In the genomic region with DNA sequence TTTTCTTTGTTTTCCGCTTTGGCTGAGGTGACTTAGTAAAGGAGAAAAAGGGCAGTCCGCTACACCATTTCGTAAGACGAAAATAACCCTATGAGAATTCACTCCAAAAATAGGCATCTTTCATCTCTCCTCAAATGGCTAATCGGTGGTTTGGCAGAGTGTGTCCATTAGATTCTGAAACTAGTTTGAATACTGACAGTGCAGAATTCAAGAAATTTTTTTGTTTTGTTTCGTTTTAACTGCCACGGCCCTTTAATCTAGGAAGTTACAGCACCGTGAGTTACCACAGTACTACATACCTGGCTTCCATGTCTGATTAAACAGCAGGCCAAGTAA, we compare ENCODE assay signal across 8 cellular contexts.
DNase-seq lines count a peak whose midpoint lies in the region; ATAC-seq, FAIRE-seq and TF ChIP-seq lines count a peak whose summit lies in the region.

No MANE protein-coding gene starts in this region.

- CTCF ChIA-PET in CD8-positive, alpha-beta memory T cell (lab: Charles Lee): no interaction called here
- CTCF ChIA-PET in RWPE1 (lab: Yijun Ruan, JAX): no interaction called here

- POLR2A ChIA-PET in CD8-positive, alpha-beta memory T cell (lab: Charles Lee): no interaction called here
- POLR2A ChIA-PET in RWPE1 (lab: Yijun Ruan, JAX; ENCODE audit: low non-redundant PET): no interaction called here

- H3K36me3 Mint-ChIP-seq in CD8-positive, alpha-beta memory T cell: peaks cover 0 to 11% (median 0%) of the 10 kb centered on the region in 3 donors
- no peaks in the 10 kb centered on the region for H3K36me3 Mint-ChIP-seq in endothelial cell (ENCODE audit: low read depth, unreplicated experiment)

- TF ChIP-seq CTCF in RWPE1 (conservative IDR thresholded peaks at IDR 0.05; ENCODE audit: low read depth): no peak
- TF ChIP-seq CTCF in endothelial cell (IDR thresholded peaks at IDR 0.05; ENCODE audit: unreplicated experiment): no peak
- TF ChIP-seq CTCF in D721Med (IDR thresholded peaks at IDR 0.05; ENCODE audit: insufficient read depth, missing control alignments): no peak

- no peaks in the 10 kb centered on the region for H3K9me3 ChIP-seq in CD8-positive, alpha-beta memory T cell (ENCODE audit: low read length)
- no peaks in the 10 kb centered on the region for H3K9me3 ChIP-seq in muscle layer of colon (ENCODE audit: low read length)

- no peaks in the 10 kb centered on the region for H3K9me3 Mint-ChIP-seq in CD8-positive, alpha-beta memory T cell
- H3K9me3 Mint-ChIP-seq in endothelial cell (ENCODE audit: unreplicated experiment): no peaks in the 10 kb centered on the region

- H3K4me1 ChIP-seq in CD8-positive, alpha-beta memory T cell (ENCODE audit: insufficient read depth, low read length): peaks cover 7% of the 10 kb centered on the region
- peaks cover 8% of the 10 kb centered on the region for H3K4me1 ChIP-seq in muscle layer of colon (ENCODE audit: insufficient read depth, low read length)

- H3K36me3 ChIP-seq in CD8-positive, alpha-beta memory T cell (ENCODE audit: insufficient read depth, low read length): no peaks in the 10 kb centered on the region
- H3K36me3 ChIP-seq in muscle layer of colon (ENCODE audit: insufficient read depth, low read length): no peaks in the 10 kb centered on the region

- peak overlapping the region; percentile 94 to 99 (median 98) for H3K4me3 Mint-ChIP-seq in CD8-positive, alpha-beta memory T cell
- H3K4me3 Mint-ChIP-seq in endothelial cell (ENCODE audit: unreplicated experiment): peak overlapping the region; percentile 97

- H3K4me1 Mint-ChIP-seq in CD8-positive, alpha-beta memory T cell: peaks cover 15 to 21% (median 19%) of the 10 kb centered on the region in 3 donors
- peaks cover 21% of the 10 kb centered on the region for H3K4me1 Mint-ChIP-seq in endothelial cell (ENCODE audit: unreplicated experiment)

- FAIRE-seq in D721Med (lab: Jason Lieb, UNC): no peak

- H3K27me3 ChIP-seq in CD8-positive, alpha-beta memory T cell (ENCODE audit: insufficient read depth, low read length, poor library complexity, severe bottlenecking): no peaks in the 10 kb centered on the region
- H3K27me3 ChIP-seq in muscle layer of colon (ENCODE audit: control insufficient read depth in 1 of 2, insufficient read depth in 2 of 2, low read length in 2 of 2): no peaks in the 10 kb centered on the region

- H3K9ac ChIP-seq in muscle layer of colon (ENCODE audit: low read length): peak overlapping the region; percentile 24

- H3K4me3 ChIP-seq in CD8-positive, alpha-beta memory T cell (ENCODE audit: low read length): peak overlapping the region; percentile 83
- H3K4me3 ChIP-seq in muscle layer of colon (ENCODE audit: low read depth in 1 of 2, low read length in 2 of 2): peak overlapping the region; percentile 55 to 67

- peak; percentile 68 for ATAC-seq in GM18909 (IDR thresholded peaks at IDR 0.05; ENCODE audit: poor library complexity, unreplicated experiment)
- peak; percentile 53 for ATAC-seq in HG03097 (IDR thresholded peaks at IDR 0.05; ENCODE audit: low FRiP score, unreplicated experiment)

- H3K27ac ChIP-seq in CD8-positive, alpha-beta memory T cell (ENCODE audit: low read depth, low read length): peak overlapping the region; percentile 85
- peak overlapping the region; percentile 86 for H3K27ac ChIP-seq in RWPE1
- peak overlapping the region; percentile 95 for H3K27ac ChIP-seq in muscle layer of colon (ENCODE audit: low read depth, low read length)

- H3K27me3 Mint-ChIP-seq in CD8-positive, alpha-beta memory T cell: peaks cover 0 to 4% of the 10 kb centered on the region in 2 donors
- peaks cover 7% of the 10 kb centered on the region for H3K27me3 Mint-ChIP-seq in endothelial cell (ENCODE audit: unreplicated experiment)

- peak overlapping the region; percentile 91 to 98 (median 96) for H3K27ac Mint-ChIP-seq in CD8-positive, alpha-beta memory T cell
- peak overlapping the region; percentile 99 for H3K27ac Mint-ChIP-seq in endothelial cell (ENCODE audit: unreplicated experiment)

- DNase-seq in CD8-positive, alpha-beta memory T cell: peak in 1 of 5 donors; percentile 39
- peak; percentile 5 for DNase-seq in RWPE1 (ENCODE audit: low spot score)
- no peak for DNase-seq in endothelial cell (ENCODE audit: low spot score)
- no peak for DNase-seq in D721Med (ENCODE audit: insufficient read length, low spot score)
- DNase-seq in T-helper 9 cell: no peak
